14 cellular contexts compared by ENCODE assay signal in the genomic region with DNA sequence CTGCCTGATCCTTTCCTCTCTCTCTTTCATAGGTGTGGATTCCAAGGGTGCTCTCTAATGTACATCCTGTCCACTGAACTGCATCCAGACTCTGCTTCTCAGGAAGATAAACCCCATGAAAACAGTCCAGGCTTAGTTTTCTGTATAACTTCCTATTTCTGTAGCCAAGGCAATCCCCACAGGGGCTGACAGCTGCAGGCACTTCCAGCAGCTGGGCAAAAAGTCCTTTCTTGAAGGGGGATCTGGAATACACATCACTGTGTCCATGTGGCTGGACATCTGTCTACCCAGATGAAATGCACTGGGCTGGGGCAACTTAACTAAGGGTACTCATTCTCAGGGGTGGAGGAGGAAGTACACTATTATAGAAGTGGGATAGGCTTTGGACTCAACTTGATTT.
"Had no signal": no experiment of that assay in that cellular context is flagged by ENCODE, and none has a peak within 500 bp of the region (broad histone marks: within the 10 kb centered on the region; RNA-seq: fewer than 3 reads in every experiment).

No MANE protein-coding gene starts in this region.

- ATAC-seq: foreskin keratinocyte; left lung; right lobe of liver; stimulated activated memory B cell treated with anti-CD40 and anti-IgM and Interleukin-4, amounts not matched to agents 10 μg/mL and 1 μg/mL and 100 μg/mL, for 72 hours had no signal

- H3K4me3 ChIP-seq: dorsolateral prefrontal cortex, left lung, ovary, psoas muscle, right lobe of liver, testis had no signal

- H3K27ac ChIP-seq: dorsolateral prefrontal cortex, foreskin keratinocyte, left lung, ovary, psoas muscle, right lobe of liver, testis had no signal

- DNase-seq: activated CD4-positive, alpha-beta T cell treated with anti-CD3 and anti-CD28 coated beads, Interleukin-2, amount 50 U/mL, for 48 hours; activated gamma-delta T cell treated with Interleukin-2 at 50 U/mL for 16 hours; amniotic stem cell; caudate nucleus; dorsolateral prefrontal cortex; foreskin keratinocyte; left lung; naive B cell; ovary; psoas muscle; right lobe of liver; stimulated activated CD4-positive, alpha-beta T cell treated with anti-CD3 and anti-CD28 coated beads, Interleukin-4, amount 100 ng/mL, for 4 hours; testis had no signal

- H3K36me3 ChIP-seq: left lung, ovary, right lobe of liver had no signal

- H3K27me3 ChIP-seq: dorsolateral prefrontal cortex, foreskin keratinocyte, left lung, ovary, right lobe of liver, testis had no signal

- H3K9me3 ChIP-seq: left lung, ovary, psoas muscle, right lobe of liver, testis had no signal

- H3K4me1 ChIP-seq: left lung, psoas muscle, right lobe of liver, testis had no signal
